Comparison of ENCODE assay signal across 15 cellular contexts in genomic region chr2:120204022-120204405, GRCh38. TPM values are rescaled to one million over a fixed set of nuclear protein-coding genes. Genes with fewer than 3 reads are reported as not detected.
DNase-seq lines count a peak whose midpoint lies in the region; ATAC-seq and TF ChIP-seq lines count a peak whose summit lies in the region.
"Had no signal": no experiment of that assay in that cellular context is flagged by ENCODE, and none has a peak within 500 bp of the region (broad histone marks: within the 10 kb centered on the region; RNA-seq: fewer than 3 reads in every experiment).

No MANE protein-coding gene starts in this region.

- no peak overlapping the region for H3K4ac ChIP-seq in neuronal stem cell (ENCODE audit: low read length)

- H3K4me2 ChIP-seq in neuronal stem cell (ENCODE audit: insufficient read depth, low read length, poor library complexity, severe bottlenecking): no peak overlapping the region

- H3K27ac ChIP-seq in neuronal stem cell (replicated peaks; ENCODE audit: low read length): no peak overlapping the region

- H3K27ac Mint-ChIP-seq in activated T-helper 17 cell treated with anti-CD3 and anti-CD28 coated beads, Interleukin-2, amount 50 U/mL, for 72 hours: peak overlapping the region; percentile 37
- H3K27ac Mint-ChIP-seq: activated naive CD4-positive, alpha-beta T cell treated with anti-CD3 and anti-CD28 coated beads, Interleukin-2, amount 50 U/mL, for 24 hours; CD4-positive, CD25-positive, alpha-beta regulatory T cell; stimulated activated naive B cell treated with anti-CD40 and anti-IgM and Interleukin-4, amounts not matched to agents 10 μg/mL and 1 μg/mL and 100 μg/mL, for 72 hours had no signal

- no peak overlapping the region for H4K91ac ChIP-seq in neuronal stem cell (ENCODE audit: low read depth, low read length, poor library complexity)

- H2AFZ ChIP-seq in neuronal stem cell (ENCODE audit: low read length): peak overlapping the region; percentile 19

- H3K9me3 Mint-ChIP-seq in activated T-helper 17 cell treated with anti-CD3 and anti-CD28 coated beads, Interleukin-2, amount 50 U/mL, for 72 hours: no peaks in the 10 kb centered on the region
- H3K9me3 Mint-ChIP-seq: activated naive CD4-positive, alpha-beta T cell treated with anti-CD3 and anti-CD28 coated beads, Interleukin-2, amount 50 U/mL, for 24 hours had no signal

- peak overlapping the region; percentile 29 for H3K23ac ChIP-seq in neuronal stem cell (ENCODE audit: low read depth, low read length, poor library complexity)

- no peaks in the 10 kb centered on the region for H3K36me3 Mint-ChIP-seq in activated T-helper 17 cell treated with anti-CD3 and anti-CD28 coated beads, Interleukin-2, amount 50 U/mL, for 72 hours (ENCODE audit: low read depth)
- H3K36me3 Mint-ChIP-seq: activated naive CD4-positive, alpha-beta T cell treated with anti-CD3 and anti-CD28 coated beads, Interleukin-2, amount 50 U/mL, for 24 hours had no signal

- DNase-seq in AG09309 (ENCODE audit: low read depth) (no peak), neuronal stem cell (ENCODE audit: low spot score) (no peak), NCI-H345 (lab: John Stamatoyannopoulos, UW) (no peak), putamen (ENCODE audit: low spot score) (no peak), SIG-M5 treated with dmso at 0.1 percent for 504 hours (lab: John Stamatoyannopoulos, UW; ENCODE audit: unreplicated experiment) (no peak), NCI-H524 treated with DMSO at 0.1 percent for 48 hours (lab: John Stamatoyannopoulos, UW) (no peak)
- DNase-seq: activated CD8-positive, alpha-beta memory T cell treated with anti-CD3 and anti-CD28 coated beads for 24 hours; CD4-positive, CD25-positive, alpha-beta regulatory T cell; mesendoderm; MG63; stimulated activated naive B cell treated with anti-CD40 and anti-IgM and Interleukin-4, amounts not matched to agents 10 μg/mL and 1 μg/mL and 100 μg/mL, for 72 hours had no signal

- no peaks in the 10 kb centered on the region for H3K27me3 Mint-ChIP-seq in activated T-helper 17 cell treated with anti-CD3 and anti-CD28 coated beads, Interleukin-2, amount 50 U/mL, for 72 hours
- H3K27me3 Mint-ChIP-seq: activated naive CD4-positive, alpha-beta T cell treated with anti-CD3 and anti-CD28 coated beads, Interleukin-2, amount 50 U/mL, for 24 hours; central memory CD8-positive, alpha-beta T cell; stimulated activated naive B cell treated with anti-CD40 and anti-IgM and Interleukin-4, amounts not matched to agents 10 μg/mL and 1 μg/mL and 100 μg/mL, for 72 hours had no signal

- no peaks in the 10 kb centered on the region for H3K79me1 ChIP-seq in neuronal stem cell (ENCODE audit: low read depth, low read length)

- WGBS in neuronal stem cell (ENCODE audit: extremely low coverage in 2 of 2, insufficient read length in 2 of 2, insufficient replicate concordance in 1 of 2), 2 donors: no CpG with 5 or more reads among the region's 5 CpGs

- H3K4me3 Mint-ChIP-seq in activated T-helper 17 cell treated with anti-CD3 and anti-CD28 coated beads, Interleukin-2, amount 50 U/mL, for 72 hours: no peak overlapping the region
- H3K4me3 Mint-ChIP-seq: activated naive CD4-positive, alpha-beta T cell treated with anti-CD3 and anti-CD28 coated beads, Interleukin-2, amount 50 U/mL, for 24 hours; CD4-positive, CD25-positive, alpha-beta regulatory T cell; central memory CD8-positive, alpha-beta T cell; stimulated activated naive B cell treated with anti-CD40 and anti-IgM and Interleukin-4, amounts not matched to agents 10 μg/mL and 1 μg/mL and 100 μg/mL, for 72 hours had no signal

- H3K18ac ChIP-seq in neuronal stem cell (ENCODE audit: low read length): peak overlapping the region; percentile 44

- TF ChIP-seq CTCF in AG09309 (IDR thresholded peaks at IDR 0.05; ENCODE audit: control insufficient read depth, insufficient read depth, low read depth, low read length, missing control alignments) (peak; percentile 21), GM12872 (IDR thresholded peaks at IDR 0.05; ENCODE audit: insufficient read depth, low read depth, low read length) (peak; percentile 44; the same call in 2 of the 3 replicates)

- H3K4me1 ChIP-seq in neuronal stem cell (ENCODE audit: control insufficient read depth in 2 of 2, insufficient read depth in 1 of 2, low read depth in 1 of 2, low read length in 2 of 2): peaks cover 0 to 3% of the 10 kb centered on the region in 2 donors

- H3K9ac ChIP-seq in neuronal stem cell (ENCODE audit: low read depth, low read length, poor library complexity): no peak overlapping the region

- no peaks in the 10 kb centered on the region for H3K4me1 Mint-ChIP-seq in activated T-helper 17 cell treated with anti-CD3 and anti-CD28 coated beads, Interleukin-2, amount 50 U/mL, for 72 hours
- H3K4me1 Mint-ChIP-seq: activated naive CD4-positive, alpha-beta T cell treated with anti-CD3 and anti-CD28 coated beads, Interleukin-2, amount 50 U/mL, for 24 hours; central memory CD8-positive, alpha-beta T cell had no signal

- H3K14ac ChIP-seq in neuronal stem cell (ENCODE audit: low read length): no peak overlapping the region

- H3K4me3 ChIP-seq in AG09309 (ENCODE audit: control insufficient read depth, low read depth, low read length): no peak overlapping the region
- no peak overlapping the region for H3K4me3 ChIP-seq in neuronal stem cell (ENCODE audit: low read length in 2 of 2)
- H3K4me3 ChIP-seq: MG63 had no signal

- ATAC-seq in activated T-helper 17 cell treated with anti-CD3 and anti-CD28 coated beads, Interleukin-2, amount 50 U/mL, for 72 hours (replicated peaks): no peak
- ATAC-seq: stimulated activated naive B cell treated with anti-CD40 and anti-IgM and Interleukin-4, amounts not matched to agents 10 μg/mL and 1 μg/mL and 100 μg/mL, for 72 hours had no signal

- H3K36me3 ChIP-seq in neuronal stem cell (replicated peaks in 1 of 2; ENCODE audit: control insufficient read depth in 2 of 2, insufficient read depth in 2 of 2, low read length in 2 of 2): no peaks in the 10 kb centered on the region
- H3K36me3 ChIP-seq: MG63 had no signal

- H2BK12ac ChIP-seq in neuronal stem cell (ENCODE audit: low read length): no peak overlapping the region

- no peak overlapping the region for H2BK120ac ChIP-seq in neuronal stem cell (ENCODE audit: low read depth, low read length)

- peak overlapping the region; percentile 47 for H2BK5ac ChIP-seq in neuronal stem cell (ENCODE audit: low read length)

- H4K8ac ChIP-seq in neuronal stem cell (ENCODE audit: low read depth, low read length): no peak overlapping the region

- H2AK5ac ChIP-seq in neuronal stem cell (ENCODE audit: low read depth, low read length): no peak overlapping the region

- H2BK15ac ChIP-seq in neuronal stem cell (ENCODE audit: low read length): no peak overlapping the region

- H3K27me3 ChIP-seq in neuronal stem cell (ENCODE audit: control insufficient read depth in 3 of 3, insufficient read depth in 3 of 3, low read depth in 1 of 3, low read length in 3 of 3): peaks cover 0 to 13% (median 0%) of the 10 kb centered on the region in 3 experiments
- H3K27me3 ChIP-seq: MG63 had no signal

- no peaks in the 10 kb centered on the region for H3K9me3 ChIP-seq in neuronal stem cell (replicated peaks in 1 of 2; ENCODE audit: control insufficient read depth in 2 of 2, insufficient read depth in 1 of 2, low read depth in 1 of 2, low read length in 2 of 2)
- H3K9me3 ChIP-seq: MG63 had no signal

RNA-seq across cellular contexts. Expression of gene TMEM185B, which starts 19.2 kb away (rescaled TPM):
- total RNA-seq in activated T-helper 17 cell treated with anti-CD3 and anti-CD28 coated beads, Interleukin-2, amount 50 U/mL, for 72 hours: 10 to 100 TPM; 28.0 to 31.2 TPM
- 14.5 TPM for polyA plus RNA-seq in neuronal stem cell (2013, experiment 1 of 2)
- 14.5 TPM for polyA plus RNA-seq in neuronal stem cell (2013, experiment 2 of 2)

RNA-seq across cellular contexts. Expression of gene RALB, which starts 48.6 kb away (rescaled TPM):
- 10 to 100 TPM; 77.4 to 91.9 TPM for total RNA-seq in activated T-helper 17 cell treated with anti-CD3 and anti-CD28 coated beads, Interleukin-2, amount 50 U/mL, for 72 hours
- polyA plus RNA-seq in neuronal stem cell (2013, experiment 1 of 2): 43.4 TPM
- polyA plus RNA-seq in neuronal stem cell (2013, experiment 2 of 2): 44.2 TPM
